ENCODE assay signal across 23 cellular contexts in the genomic region with DNA sequence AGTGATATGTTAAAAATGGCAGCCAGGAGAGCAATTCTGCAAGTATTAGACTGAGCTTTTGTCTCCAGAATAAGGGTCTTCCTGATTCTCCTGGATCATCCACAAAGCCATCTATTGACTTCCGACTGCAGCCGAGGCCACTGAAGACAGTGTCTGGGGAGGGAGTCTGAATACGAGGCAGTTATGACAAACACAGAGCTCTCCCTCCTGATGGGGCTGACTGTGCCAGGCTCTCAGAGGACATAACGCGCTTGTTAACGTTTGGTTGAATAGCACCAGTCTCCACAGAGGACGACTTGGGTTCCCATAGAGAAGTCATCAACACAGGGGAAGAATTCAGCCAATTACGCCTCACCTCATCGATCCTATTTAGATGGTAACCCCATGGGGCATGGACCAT.
"Had no signal": no experiment of that assay in that cellular context is flagged by ENCODE, and none has a peak within 500 bp of the region (broad histone marks: within the 10 kb centered on the region; RNA-seq: fewer than 3 reads in every experiment).

No MANE protein-coding gene starts in this region.

- H3K27ac Mint-ChIP-seq: activated CD4-positive, alpha-beta T cell treated with anti-CD3 and anti-CD28 coated beads, Interleukin-2, amount 10 ng/mL, durations not matched to agents 7 days and 5 days; activated CD8-positive, alpha-beta memory T cell treated with anti-CD3 and anti-CD28 coated beads, Interleukin-2, amount 10 ng/mL, durations not matched to agents 7 days and 5 days; activated CD8-positive, alpha-beta T cell treated with anti-CD3 and anti-CD28 coated beads for 36 hours; activated naive CD8-positive, alpha-beta T cell treated with anti-CD3 and anti-CD28 coated beads, Interleukin-2, amount 50 U/mL, for 24 hours; dendritic cell treated with granulocyte-macrophage colony-stimulating factor and Interleukin-4, amounts not matched to agents 40 ng/mL and 50 ng/mL, for 4 days; effector memory CD8-positive, alpha-beta T cell; memory B cell; nephron; stimulated activated naive CD8-positive, alpha-beta T cell treated with anti-CD3 and anti-CD28 coated beads, Interleukin-15, amount 100 ng/mL, for 72 hours had no signal

- H3K4me1 Mint-ChIP-seq: activated CD4-positive, alpha-beta T cell treated with anti-CD3 and anti-CD28 coated beads, Interleukin-2, amount 10 ng/mL, durations not matched to agents 7 days and 5 days; activated CD8-positive, alpha-beta memory T cell treated with anti-CD3 and anti-CD28 coated beads, Interleukin-2, amount 10 ng/mL, durations not matched to agents 7 days and 5 days; activated naive CD8-positive, alpha-beta T cell treated with anti-CD3 and anti-CD28 coated beads, Interleukin-2, amount 50 U/mL, for 24 hours; memory B cell; nephron; stimulated activated naive CD8-positive, alpha-beta T cell treated with anti-CD3 and anti-CD28 coated beads, Interleukin-15, amount 100 ng/mL, for 72 hours had no signal

- H3K27me3 Mint-ChIP-seq: activated CD4-positive, alpha-beta T cell treated with anti-CD3 and anti-CD28 coated beads, Interleukin-2, amount 10 ng/mL, durations not matched to agents 7 days and 5 days; activated CD8-positive, alpha-beta memory T cell treated with anti-CD3 and anti-CD28 coated beads, Interleukin-2, amount 10 ng/mL, durations not matched to agents 7 days and 5 days; activated CD8-positive, alpha-beta T cell treated with anti-CD3 and anti-CD28 coated beads for 36 hours; activated naive CD8-positive, alpha-beta T cell treated with anti-CD3 and anti-CD28 coated beads, Interleukin-2, amount 50 U/mL, for 24 hours; dendritic cell treated with granulocyte-macrophage colony-stimulating factor and Interleukin-4, amounts not matched to agents 40 ng/mL and 50 ng/mL, for 4 days; effector memory CD8-positive, alpha-beta T cell; memory B cell; stimulated activated naive CD8-positive, alpha-beta T cell treated with anti-CD3 and anti-CD28 coated beads, Interleukin-15, amount 100 ng/mL, for 72 hours had no signal

- ATAC-seq: activated CD8-positive, alpha-beta memory T cell treated with anti-CD3 and anti-CD28 coated beads, Interleukin-2, amount 10 ng/mL, durations not matched to agents 7 days and 5 days; activated CD8-positive, alpha-beta T cell treated with anti-CD3 and anti-CD28 coated beads for 36 hours; activated naive CD8-positive, alpha-beta T cell treated with anti-CD3 and anti-CD28 coated beads, Interleukin-2, amount 50 U/mL, for 24 hours; effector memory CD8-positive, alpha-beta T cell; esophagus mucosa; left cardiac atrium; right lobe of liver; stimulated activated naive CD8-positive, alpha-beta T cell treated with anti-CD3 and anti-CD28 coated beads, Interleukin-15, amount 100 ng/mL, for 72 hours had no signal

- DNase-seq: activated CD4-positive, alpha-beta T cell treated with anti-CD3 and anti-CD28 coated beads, Interleukin-2, amount 10 ng/mL, durations not matched to agents 7 days and 5 days; activated CD4-positive, CD25-positive, alpha-beta regulatory T cell treated with anti-CD3 and anti-CD28 coated beads, Interleukin-2, amount 50 U/mL, for 72 hours; activated CD8-positive, alpha-beta memory T cell treated with anti-CD3 and anti-CD28 coated beads, Interleukin-2, amount 10 ng/mL, durations not matched to agents 7 days and 5 days; activated CD8-positive, alpha-beta T cell treated with anti-CD3 and anti-CD28 coated beads for 36 hours; activated effector memory CD4-positive, alpha-beta T cell treated with anti-CD3 and anti-CD28 coated beads, Interleukin-2, amount 50 U/mL, for 16 hours; activated naive CD4-positive, alpha-beta T cell treated with anti-CD3 and anti-CD28 coated beads, Interleukin-2, amount 50 U/mL, for 16 hours; activated naive CD8-positive, alpha-beta T cell treated with anti-CD3 and anti-CD28 coated beads, Interleukin-2, amount 50 U/mL, for 24 hours; activated T-cell treated with anti-CD3 and anti-CD28 coated beads for 4 hours; effector memory CD8-positive, alpha-beta T cell; foreskin melanocyte; glutamatergic neuron; islet precursor cell; left cardiac atrium; right lobe of liver; stimulated activated CD4-positive, alpha-beta T cell treated with anti-CD3 and anti-CD28 coated beads, Interleukin-1b, Interleukin-23, amount 100 ng/mL, for 48 hours; stimulated activated naive CD8-positive, alpha-beta T cell treated with anti-CD3 and anti-CD28 coated beads, Interleukin-15, amount 100 ng/mL, for 72 hours; transverse colon; uterus; WERI-Rb-1 had no signal

- H3K4me3 Mint-ChIP-seq: activated CD4-positive, alpha-beta T cell treated with anti-CD3 and anti-CD28 coated beads, Interleukin-2, amount 10 ng/mL, durations not matched to agents 7 days and 5 days; activated CD8-positive, alpha-beta memory T cell treated with anti-CD3 and anti-CD28 coated beads, Interleukin-2, amount 10 ng/mL, durations not matched to agents 7 days and 5 days; activated CD8-positive, alpha-beta T cell treated with anti-CD3 and anti-CD28 coated beads for 36 hours; activated naive CD8-positive, alpha-beta T cell treated with anti-CD3 and anti-CD28 coated beads, Interleukin-2, amount 50 U/mL, for 24 hours; dendritic cell treated with granulocyte-macrophage colony-stimulating factor and Interleukin-4, amounts not matched to agents 40 ng/mL and 50 ng/mL, for 4 days; effector memory CD8-positive, alpha-beta T cell; memory B cell; nephron; stimulated activated naive CD8-positive, alpha-beta T cell treated with anti-CD3 and anti-CD28 coated beads, Interleukin-15, amount 100 ng/mL, for 72 hours had no signal

- H3K36me3 Mint-ChIP-seq: activated CD8-positive, alpha-beta memory T cell treated with anti-CD3 and anti-CD28 coated beads, Interleukin-2, amount 10 ng/mL, durations not matched to agents 7 days and 5 days; memory B cell had no signal

- H3K9me3 Mint-ChIP-seq: activated CD8-positive, alpha-beta T cell treated with anti-CD3 and anti-CD28 coated beads for 36 hours; activated naive CD8-positive, alpha-beta T cell treated with anti-CD3 and anti-CD28 coated beads, Interleukin-2, amount 50 U/mL, for 24 hours; dendritic cell treated with granulocyte-macrophage colony-stimulating factor and Interleukin-4, amounts not matched to agents 40 ng/mL and 50 ng/mL, for 4 days; effector memory CD8-positive, alpha-beta T cell; memory B cell; nephron; stimulated activated naive CD8-positive, alpha-beta T cell treated with anti-CD3 and anti-CD28 coated beads, Interleukin-15, amount 100 ng/mL, for 72 hours had no signal
